ENCODE assay signal across 8 cellular contexts in genomic region chr10:60646966-60647796, GRCh38.
DNase-seq lines count a peak whose midpoint lies in the region; ATAC-seq and TF ChIP-seq lines count a peak whose summit lies in the region.

No MANE protein-coding gene starts in this region.

- H3K4me2 ChIP-seq in parathyroid adenoma (ENCODE audit: low read length) = no peak overlapping the region

- H3K4me3 ChIP-seq in HAP-1 = no peak overlapping the region
- no peak overlapping the region for H3K4me3 ChIP-seq in fibroblast of pulmonary artery (replicated peaks; ENCODE audit: low read depth, low read length)
- H3K4me3 ChIP-seq in parathyroid adenoma (ENCODE audit: low read depth, low read length) = no peak overlapping the region

- no peak overlapping the region for H2AFZ ChIP-seq in parathyroid adenoma

- no peak overlapping the region for H3K27ac ChIP-seq in parathyroid adenoma

- peak; percentile 72 for ATAC-seq in Right ventricle myocardium superior (ENCODE audit: poor library complexity)
- no peak for ATAC-seq in Right ventricle myocardium inferior
- no peak for ATAC-seq in sciatic nerve

- H3K4me1 ChIP-seq in HAP-1 (peaks cover 38% of the 10 kb centered on the region), parathyroid adenoma (peaks cover 4% of the 10 kb centered on the region)

- H3K79me2 ChIP-seq in parathyroid adenoma = peaks cover 6% of the 10 kb centered on the region

- H3K27me3 ChIP-seq in HAP-1 (ENCODE audit: low read depth) = no peaks in the 10 kb centered on the region
- no peaks in the 10 kb centered on the region for H3K27me3 ChIP-seq in parathyroid adenoma (ENCODE audit: control insufficient read depth, insufficient read depth, low read length)

- no peaks in the 10 kb centered on the region for H3K9me3 ChIP-seq in HAP-1
- no peaks in the 10 kb centered on the region for H3K9me3 ChIP-seq in parathyroid adenoma (ENCODE audit: control insufficient read depth, low read length)

- intact Hi-C loops in Right ventricle myocardium superior (cut with DNase I) (loop anchor here (5.0 kb wide), 1 partner anchor 200 kb away; no protein-coding TSS in a partner anchor), Right ventricle myocardium inferior (cut with DNase I) (loop anchor here (1.0 to 10.0 kb wide), 3 partner anchors 203 to 542 kb away; no protein-coding TSS in a partner anchor), sciatic nerve (cut with DNase I) (no loop called here)

- no peak overlapping the region for H3K9ac ChIP-seq in parathyroid adenoma

- H3K36me3 ChIP-seq in HAP-1 (replicated peaks) (no peaks in the 10 kb centered on the region), parathyroid adenoma (ENCODE audit: control insufficient read depth, insufficient read depth, low read length) (no peaks in the 10 kb centered on the region)

- DNase-seq in Right ventricle myocardium superior = no peak
- DNase-seq in Right ventricle myocardium inferior (ENCODE audit: missing footprints) = no peak
- peak; percentile 60 to 67 for DNase-seq in HAP-1 (ENCODE audit: low spot score in 2 of 2)
- peak; percentile 14 for DNase-seq in NCI-H1105 (lab: John Stamatoyannopoulos, UW)
- peak; percentile 49 for DNase-seq in activated CD4-positive, alpha-beta T cell treated with anti-CD3 and anti-CD28 coated beads for 48 hours
- peak; percentile 85 for DNase-seq in fibroblast of pulmonary artery (ENCODE audit: low read depth)
- DNase-seq in sciatic nerve (ENCODE audit: low spot score) = no peak

- in situ Hi-C loops in HAP-1 (cut with MboI; ENCODE audit: low sequenced_read_pairs) = loop anchor here (5.0 kb wide), 1 partner anchor 205 kb away; no protein-coding TSS in a partner anchor

- peak; percentile 60 for TF ChIP-seq CTCF in fibroblast of pulmonary artery (IDR thresholded peaks at IDR 0.05; ENCODE audit: low read length, missing control alignments)
- TF ChIP-seq CTCF in parathyroid adenoma (IDR thresholded peaks at IDR 0.05) = peak; percentile 77

Comparison
In these comparisons a context has a peak if more than half of its experiments do, and no peak if none do; other contexts are left out.
1. DNase-seq: peak in HAP-1 (2 of 2), NCI-H1105 (single experiment), activated CD4-positive, alpha-beta T cell treated with anti-CD3 and anti-CD28 coated beads for 48 hours (single experiment) and fibroblast of pulmonary artery (single experiment); none in Right ventricle myocardium superior (single experiment), Right ventricle myocardium inferior (single experiment) and sciatic nerve (single experiment).